In the genomic region with DNA sequence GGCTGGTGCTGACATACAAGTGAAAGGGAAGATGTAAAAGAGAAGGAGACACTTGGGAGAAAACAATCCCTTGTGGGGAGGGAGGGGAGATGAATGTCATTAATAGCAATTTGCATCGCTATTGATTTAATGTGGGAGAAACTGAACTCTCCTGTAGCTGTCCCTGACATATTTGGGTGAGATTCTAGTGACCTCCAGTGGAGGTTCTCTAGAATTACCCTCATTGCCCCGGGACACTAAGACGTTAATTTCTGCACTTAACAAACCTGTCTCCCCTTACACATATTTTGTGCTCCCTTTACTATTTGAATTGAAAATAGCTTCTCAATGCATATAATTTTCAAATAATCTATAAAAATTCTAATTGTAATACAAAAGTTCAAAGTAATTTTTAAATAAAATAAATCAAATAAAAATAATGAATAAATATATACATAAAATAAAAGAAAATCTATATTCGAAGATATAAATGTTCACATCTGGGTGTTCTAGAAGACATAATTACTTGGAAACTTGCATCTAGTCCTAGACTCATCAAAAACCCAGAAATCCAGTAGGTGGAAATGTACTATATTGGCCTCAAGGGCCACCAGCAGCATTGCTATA, we compare ENCODE assay signal across 8 cellular contexts.
DNase-seq lines count a peak whose midpoint lies in the region; ATAC-seq and TF ChIP-seq lines count a peak whose summit lies in the region.

No MANE protein-coding gene starts in this region.

- peak; percentile 83 for ATAC-seq in GM18867 (IDR thresholded peaks at IDR 0.05; ENCODE audit: unreplicated experiment)
- no peak for ATAC-seq in activated CD8-positive, alpha-beta memory T cell treated with anti-CD3 and anti-CD28 coated beads, Interleukin-2, amount 10 ng/mL, durations not matched to agents 7 days and 5 days
- no peak for ATAC-seq in HG03571 (IDR thresholded peaks at IDR 0.05; ENCODE audit: unreplicated experiment)

- no peak for TF ChIP-seq EP300 in Ishikawa (IDR thresholded peaks at IDR 0.05; ENCODE audit: borderline replicate concordance)

- H3K23ac ChIP-seq in mesenchymal stem cell (ENCODE audit: low read length in 2 of 2), result no peak overlapping the region

- H3K36me3 ChIP-seq in OCI-LY1 (ENCODE audit: insufficient read depth, low read length) (no peaks in the 10 kb centered on the region), mesenchymal stem cell (ENCODE audit: control insufficient read depth in 1 of 2, insufficient read depth in 2 of 2, low read depth in 1 of 2, low read length in 2 of 2) (no peaks in the 10 kb centered on the region)

- H2AFZ ChIP-seq in OCI-LY1 (ENCODE audit: low read length), result no peak overlapping the region
- H2AFZ ChIP-seq in mesenchymal stem cell (ENCODE audit: low read depth, low read length), result no peak overlapping the region

- no peak overlapping the region for H3K4me3 Mint-ChIP-seq in activated CD8-positive, alpha-beta memory T cell treated with anti-CD3 and anti-CD28 coated beads, Interleukin-2, amount 10 ng/mL, durations not matched to agents 7 days and 5 days

- H3K4me1 ChIP-seq in OCI-LY1 (ENCODE audit: insufficient read depth, low read length, severe bottlenecking) (no peaks in the 10 kb centered on the region), mesenchymal stem cell (ENCODE audit: control insufficient read depth, insufficient read depth, low read depth, low read length) (no peaks in the 10 kb centered on the region)

- H3K36me3 Mint-ChIP-seq in activated CD8-positive, alpha-beta memory T cell treated with anti-CD3 and anti-CD28 coated beads, Interleukin-2, amount 10 ng/mL, durations not matched to agents 7 days and 5 days, result no peaks in the 10 kb centered on the region

- TF ChIP-seq CTCF in AG10803 (conservative IDR thresholded peaks at IDR 0.05; ENCODE audit: low read length) (peak; percentile 89), OCI-LY1 (IDR thresholded peaks at IDR 0.05; ENCODE audit: low read length) (peak; percentile 62), dorsolateral prefrontal cortex (IDR thresholded peaks at IDR 0.05 in 54 of 56, conservative IDR thresholded peaks at IDR 0.05 in 2 of 56; ENCODE audit: low read depth in 1 of 56, partially characterized antibody in 56 of 56) (peak; percentile 66 to 94 (median 82))

- H4K8ac ChIP-seq in mesenchymal stem cell (ENCODE audit: low read length), result no peak overlapping the region

- no peak overlapping the region for H2BK12ac ChIP-seq in mesenchymal stem cell (ENCODE audit: low read length in 2 of 2)

- H2BK120ac ChIP-seq in mesenchymal stem cell (ENCODE audit: low read depth, low read length), result no peak overlapping the region

- 0% methylated on average over 3 of the region's 4 CpGs for WGBS in mesenchymal stem cell

- H3K27ac ChIP-seq in OCI-LY1 (ENCODE audit: low read depth, low read length, poor library complexity, severe bottlenecking) (no peak overlapping the region), dorsolateral prefrontal cortex (peak overlapping the region in 54 of 59 donors; percentile 9 to 100 (median 96)), mesenchymal stem cell (ENCODE audit: low read length, poor library complexity, severe bottlenecking) (no peak overlapping the region)

- DNase-seq in AG10803 (ENCODE audit: low read depth) (peak; percentile 58), dorsolateral prefrontal cortex (no peak), mesenchymal stem cell (peak; percentile 60)
- DNase-seq in activated CD8-positive, alpha-beta memory T cell treated with anti-CD3 and anti-CD28 coated beads, Interleukin-2, amount 10 ng/mL, durations not matched to agents 7 days and 5 days, result no peak

- no peaks in the 10 kb centered on the region for H3K27me3 ChIP-seq in OCI-LY1 (ENCODE audit: insufficient read depth, low read length)
- no peaks in the 10 kb centered on the region for H3K27me3 ChIP-seq in dorsolateral prefrontal cortex
- H3K27me3 ChIP-seq in mesenchymal stem cell (ENCODE audit: control insufficient read depth in 1 of 2, insufficient read depth in 1 of 2, low read length in 2 of 2), result peaks cover 0 to 6% of the 10 kb centered on the region in 2 experiments

- H3K79me1 ChIP-seq in mesenchymal stem cell (replicated peaks; ENCODE audit: low read length, poor library complexity, severe bottlenecking), result no peaks in the 10 kb centered on the region

- no peak overlapping the region for H3K27ac Mint-ChIP-seq in activated CD8-positive, alpha-beta memory T cell treated with anti-CD3 and anti-CD28 coated beads, Interleukin-2, amount 10 ng/mL, durations not matched to agents 7 days and 5 days

- H3K18ac ChIP-seq in mesenchymal stem cell (ENCODE audit: low read depth in 1 of 2, low read length in 2 of 2), result no peak overlapping the region

- H3K4me3 ChIP-seq in AG10803 (ENCODE audit: low read length), result no peak overlapping the region
- no peak overlapping the region for H3K4me3 ChIP-seq in OCI-LY1 (ENCODE audit: low read depth, low read length, poor library complexity, severe bottlenecking)
- H3K4me3 ChIP-seq in dorsolateral prefrontal cortex, result no peak overlapping the region
- no peak overlapping the region for H3K4me3 ChIP-seq in mesenchymal stem cell (ENCODE audit: insufficient read depth in 1 of 2, low read depth in 1 of 2, low read length in 2 of 2)

- no peak overlapping the region for H3K14ac ChIP-seq in mesenchymal stem cell (ENCODE audit: low read length in 2 of 2)

- CTCF ChIA-PET in activated CD8-positive, alpha-beta memory T cell treated with anti-CD3 and anti-CD28 coated beads, Interleukin-2, amount 10 ng/mL, durations not matched to agents 7 days and 5 days (lab: Charles Lee), result no interaction called here

- H4K91ac ChIP-seq in mesenchymal stem cell (ENCODE audit: low read length), result no peak overlapping the region

- H2BK5ac ChIP-seq in mesenchymal stem cell (ENCODE audit: low read depth, low read length, poor library complexity, severe bottlenecking), result no peak overlapping the region

- H3K4me1 Mint-ChIP-seq in activated CD8-positive, alpha-beta memory T cell treated with anti-CD3 and anti-CD28 coated beads, Interleukin-2, amount 10 ng/mL, durations not matched to agents 7 days and 5 days, result no peaks in the 10 kb centered on the region

- intact Hi-C loops in dorsolateral prefrontal cortex (cut with DNase I), result loop anchor here (5.0 to 10.0 kb wide), 8 partner anchors 159 to 1711 kb away; no protein-coding TSS in a partner anchor

- H3K4ac ChIP-seq in mesenchymal stem cell (ENCODE audit: low read depth in 1 of 2, low read length in 2 of 2), result no peak overlapping the region

- H3K4me2 ChIP-seq in OCI-LY1 (ENCODE audit: low read length) (no peak overlapping the region), mesenchymal stem cell (ENCODE audit: low read length, poor library complexity, severe bottlenecking) (no peak overlapping the region)

- H2AK5ac ChIP-seq in mesenchymal stem cell (ENCODE audit: low read length, severe bottlenecking), result no peak overlapping the region

- no peaks in the 10 kb centered on the region for H3K27me3 Mint-ChIP-seq in activated CD8-positive, alpha-beta memory T cell treated with anti-CD3 and anti-CD28 coated beads, Interleukin-2, amount 10 ng/mL, durations not matched to agents 7 days and 5 days

- no peaks in the 10 kb centered on the region for H3K9me2 ChIP-seq in OCI-LY1 (ENCODE audit: low read depth, low read length)

- H3K9me3 Mint-ChIP-seq in activated CD8-positive, alpha-beta memory T cell treated with anti-CD3 and anti-CD28 coated beads, Interleukin-2, amount 10 ng/mL, durations not matched to agents 7 days and 5 days (ENCODE audit: low read depth), result no peaks in the 10 kb centered on the region

- H4K20me1 ChIP-seq in OCI-LY1 (ENCODE audit: insufficient read depth, low read length), result no peaks in the 10 kb centered on the region

- H3K9ac ChIP-seq in OCI-LY1 (ENCODE audit: low read length) (no peak overlapping the region), mesenchymal stem cell (ENCODE audit: low read length) (no peak overlapping the region)

- no peak overlapping the region for H2BK15ac ChIP-seq in mesenchymal stem cell (ENCODE audit: low read depth, poor library complexity, severe bottlenecking)

- no peaks in the 10 kb centered on the region for H3K9me3 ChIP-seq in OCI-LY1 (ENCODE audit: low read length)
- H3K9me3 ChIP-seq in mesenchymal stem cell (ENCODE audit: control insufficient read depth, low read length), result no peaks in the 10 kb centered on the region

- H3F3A ChIP-seq in OCI-LY1 (ENCODE audit: insufficient read depth, low read length), result no peaks in the 10 kb centered on the region

- peak; percentile 76 for TF ChIP-seq RAD21 in Ishikawa (IDR thresholded peaks at IDR 0.05; ENCODE audit: low read depth)

- no peaks in the 10 kb centered on the region for H3K79me2 ChIP-seq in OCI-LY1 (ENCODE audit: insufficient read depth, low read length)

TF ChIP-seq in Ishikawa, 13 proteins besides CTCF, POLR2A, EP300 and RAD21:
- TF ChIP-seq FOXM1 (IDR thresholded peaks at IDR 0.05; ENCODE audit: borderline replicate concordance, low read depth), result no peak

Comparison
In these comparisons a context has a peak if more than half of its experiments do, and no peak if none do; other contexts are left out.
1. DNase-seq: peak in AG10803 (single experiment) and mesenchymal stem cell (single experiment); none in dorsolateral prefrontal cortex (0 of 10) and activated CD8-positive, alpha-beta memory T cell treated with anti-CD3 and anti-CD28 coated beads, Interleukin-2, amount 10 ng/mL, durations not matched to agents 7 days and 5 days (single experiment).
2. H3K27ac ChIP-seq: peak in dorsolateral prefrontal cortex (54 of 59); none in OCI-LY1 (single experiment) and mesenchymal stem cell (single experiment).
3. Peak in every context shown above with its lines, with median percentiles within 50 percentile points of each other: CTCF ChIP-seq.